ENCODE assay signal across 23 cellular contexts in genomic region chr14:77325746-77326094, GRCh38. TPM values are rescaled to one million over a fixed set of nuclear protein-coding genes. Genes with fewer than 3 reads are reported as not detected.
"Had no signal": no experiment of that assay in that cellular context is flagged by ENCODE, and none has a peak within 500 bp of the region (broad histone marks: within the 10 kb centered on the region; RNA-seq: fewer than 3 reads in every experiment).

No MANE protein-coding gene starts in this region.

- DNase-seq: activated CD4-positive, alpha-beta T cell treated with anti-CD3 and anti-CD28 coated beads for 36 hours; activated CD8-positive, alpha-beta T cell treated with anti-CD3 and anti-CD28 coated beads for 36 hours; activated effector memory CD4-positive, alpha-beta T cell treated with anti-CD3 and anti-CD28 coated beads, Interleukin-2, amount 50 U/mL, for 16 hours; activated T-cell treated with anti-CD3 and anti-CD28 coated beads, Interleukin-2, amount 50 U/mL, for 4 hours; adrenal gland; gastrocnemius medialis; kidney; left ventricle myocardium inferior; natural killer cell; posterior cingulate gyrus; stimulated activated CD4-positive, alpha-beta T cell treated with anti-CD3 and anti-CD28 coated beads, Interleukin-15, amount 100 ng/mL, for 24 hours; stimulated activated CD4-positive, alpha-beta T cell treated with anti-CD3 and anti-CD28 coated beads, Interleukin-4, amount 100 ng/mL, for 1 hour; stimulated activated naive CD8-positive, alpha-beta T cell treated with anti-CD3 and anti-CD28 coated beads, Interleukin-15, amount 100 ng/mL, for 72 hours; T-cell; T1000 had no signal

- H3K4me3 Mint-ChIP-seq: activated CD4-positive, alpha-beta T cell treated with anti-CD3 and anti-CD28 coated beads for 36 hours; activated CD8-positive, alpha-beta T cell treated with anti-CD3 and anti-CD28 coated beads for 36 hours; activated naive CD4-positive, alpha-beta T cell treated with anti-CD3 and anti-CD28 coated beads, Interleukin-2, amount 50 U/mL, for 24 hours; activated T-cell treated with anti-CD3 and anti-CD28 coated beads, Interleukin-2, amount 50 U/mL, for 4 hours; memory B cell; natural killer cell; stimulated activated naive CD8-positive, alpha-beta T cell treated with anti-CD3 and anti-CD28 coated beads, Interleukin-15, amount 100 ng/mL, for 72 hours; T-cell had no signal

- H3K36me3 ChIP-seq: adrenal gland, gastrocnemius medialis, left ventricle myocardium inferior, thoracic aorta had no signal

- H3K36me3 Mint-ChIP-seq: activated naive CD4-positive, alpha-beta T cell treated with anti-CD3 and anti-CD28 coated beads, Interleukin-2, amount 50 U/mL, for 24 hours; memory B cell; natural killer cell; T-cell had no signal

- H3K4me3 ChIP-seq: adrenal gland, gastrocnemius medialis, left ventricle myocardium inferior, skin epidermis, thoracic aorta had no signal

- FAIRE-seq: kidney had no signal

- H3K9me3 ChIP-seq: adrenal gland, gastrocnemius medialis, left ventricle myocardium inferior, thoracic aorta had no signal

- H3K27ac ChIP-seq: adrenal gland, gastrocnemius medialis, left ventricle myocardium inferior, skin epidermis, thoracic aorta, VCaP had no signal

- ATAC-seq: activated CD4-positive, alpha-beta T cell treated with anti-CD3 and anti-CD28 coated beads for 36 hours; activated CD8-positive, alpha-beta T cell treated with anti-CD3 and anti-CD28 coated beads for 36 hours; activated T-cell treated with anti-CD3 and anti-CD28 coated beads, Interleukin-2, amount 50 U/mL, for 4 hours; gastrocnemius medialis; natural killer cell; stimulated activated naive CD8-positive, alpha-beta T cell treated with anti-CD3 and anti-CD28 coated beads, Interleukin-15, amount 100 ng/mL, for 72 hours; T-cell had no signal

- H3K9me3 Mint-ChIP-seq: activated CD8-positive, alpha-beta T cell treated with anti-CD3 and anti-CD28 coated beads for 36 hours; activated naive CD4-positive, alpha-beta T cell treated with anti-CD3 and anti-CD28 coated beads, Interleukin-2, amount 50 U/mL, for 24 hours; activated T-cell treated with anti-CD3 and anti-CD28 coated beads, Interleukin-2, amount 50 U/mL, for 4 hours; memory B cell; natural killer cell; stimulated activated naive CD8-positive, alpha-beta T cell treated with anti-CD3 and anti-CD28 coated beads, Interleukin-15, amount 100 ng/mL, for 72 hours; T-cell had no signal

- H3K27me3 Mint-ChIP-seq: activated CD4-positive, alpha-beta T cell treated with anti-CD3 and anti-CD28 coated beads for 36 hours; activated CD8-positive, alpha-beta T cell treated with anti-CD3 and anti-CD28 coated beads for 36 hours; activated naive CD4-positive, alpha-beta T cell treated with anti-CD3 and anti-CD28 coated beads, Interleukin-2, amount 50 U/mL, for 24 hours; memory B cell; stimulated activated naive CD8-positive, alpha-beta T cell treated with anti-CD3 and anti-CD28 coated beads, Interleukin-15, amount 100 ng/mL, for 72 hours; T-cell had no signal

- H3K27me3 ChIP-seq: adrenal gland, gastrocnemius medialis had no signal

- H3K27ac Mint-ChIP-seq: activated CD4-positive, alpha-beta T cell treated with anti-CD3 and anti-CD28 coated beads for 36 hours; activated CD8-positive, alpha-beta T cell treated with anti-CD3 and anti-CD28 coated beads for 36 hours; activated naive CD4-positive, alpha-beta T cell treated with anti-CD3 and anti-CD28 coated beads, Interleukin-2, amount 50 U/mL, for 24 hours; memory B cell; natural killer cell; stimulated activated naive CD8-positive, alpha-beta T cell treated with anti-CD3 and anti-CD28 coated beads, Interleukin-15, amount 100 ng/mL, for 72 hours; T-cell had no signal

RNA-seq across cellular contexts. Expression of gene NGB, which starts 54.7 kb away (rescaled TPM):
- total RNA-seq: activated CD4-positive, alpha-beta T cell treated with anti-CD3 and anti-CD28 coated beads for 36 hours; activated CD8-positive, alpha-beta T cell treated with anti-CD3 and anti-CD28 coated beads for 36 hours; activated T-cell treated with anti-CD3 and anti-CD28 coated beads, Interleukin-2, amount 50 U/mL, for 4 hours; chondrocyte; dermis microvascular lymphatic vessel endothelial cell; gastrocnemius medialis; kidney; left ventricle myocardium inferior; natural killer cell; T-cell; thoracic aorta; urinary bladder had no signal
- polyA plus RNA-seq: urinary bladder had no signal
